In genomic region chr1:174367892-174368291, GRCh38 we compare ENCODE assay signal across 25 cellular contexts.
"Had no signal": no experiment of that assay in that cellular context is flagged by ENCODE, and none has a peak within 500 bp of the region (broad histone marks: within the 10 kb centered on the region; RNA-seq: fewer than 3 reads in every experiment).

No MANE protein-coding gene starts in this region.

- DNase-seq: activated CD4-positive, alpha-beta T cell treated with anti-CD3 and anti-CD28 coated beads for 36 hours; activated CD4-positive, alpha-beta T cell treated with anti-CD3 and anti-CD28 coated beads, Interleukin-2, amount 50 U/mL, for 4 hours; activated CD4-positive, CD25-positive, alpha-beta regulatory T cell; activated naive CD4-positive, alpha-beta T cell; activated T-cell treated with anti-CD3 and anti-CD28 coated beads for 4 hours; activated T-cell treated with anti-CD3 and anti-CD28 coated beads, Interleukin-2, amount 50 U/mL, for 72 hours; cortex of kidney; left lung; mammary epithelial cell; naive B cell; nephron progenitor cell; retina; stimulated activated CD4-positive, alpha-beta T cell treated with anti-CD3 and anti-CD28 coated beads, Interleukin-1b, Interleukin-23, amount 100 ng/mL, for 48 hours; stimulated activated CD4-positive, alpha-beta T cell treated with anti-CD3 and anti-CD28 coated beads, Interleukin-4, amount 100 ng/mL, for 4 hours; stimulated activated CD8-positive, alpha-beta memory T cell treated with anti-CD3 and anti-CD28 coated beads, Interleukin-4, amount 100 ng/mL, for 48 hours; stimulated activated naive CD8-positive, alpha-beta T cell treated with anti-CD3 and anti-CD28 coated beads, Interleukin-15, amount 100 ng/mL, for 72 hours; T-helper 1 cell; thyroid gland; upper lobe of right lung had no signal

- H3K27ac ChIP-seq: gastroesophageal sphincter, heart right ventricle, left lung, neutrophil, prostate gland, thyroid gland, upper lobe of right lung had no signal

- H3K27me3 ChIP-seq: gastroesophageal sphincter, heart right ventricle, left lung, neutrophil, thyroid gland, upper lobe of right lung had no signal

- H3K36me3 ChIP-seq: gastroesophageal sphincter, heart right ventricle, left lung, neutrophil, prostate gland, thyroid gland, upper lobe of right lung had no signal

- ATAC-seq: activated CD4-positive, alpha-beta T cell treated with anti-CD3 and anti-CD28 coated beads for 36 hours; activated T-cell treated with anti-CD3 and anti-CD28 coated beads, Interleukin-2, amount 50 U/mL, for 72 hours; gastroesophageal sphincter; left lung; stimulated activated memory B cell treated with anti-CD40 and anti-IgM and Interleukin-4, amounts not matched to agents 10 μg/mL and 1 μg/mL and 100 μg/mL, for 72 hours; stimulated activated naive CD8-positive, alpha-beta T cell treated with anti-CD3 and anti-CD28 coated beads, Interleukin-15, amount 100 ng/mL, for 72 hours; upper lobe of right lung had no signal

- H3K4me3 ChIP-seq: gastroesophageal sphincter, heart right ventricle, left lung, prostate gland, smooth muscle cell, thyroid gland, upper lobe of right lung had no signal

- H3K9me3 ChIP-seq: gastroesophageal sphincter, left lung, neutrophil, prostate gland, thyroid gland, upper lobe of right lung had no signal

- H3K4me1 ChIP-seq: gastroesophageal sphincter, left lung, prostate gland, thyroid gland, upper lobe of right lung had no signal
